ENCODE assay signal across 15 cellular contexts in the genomic region with DNA sequence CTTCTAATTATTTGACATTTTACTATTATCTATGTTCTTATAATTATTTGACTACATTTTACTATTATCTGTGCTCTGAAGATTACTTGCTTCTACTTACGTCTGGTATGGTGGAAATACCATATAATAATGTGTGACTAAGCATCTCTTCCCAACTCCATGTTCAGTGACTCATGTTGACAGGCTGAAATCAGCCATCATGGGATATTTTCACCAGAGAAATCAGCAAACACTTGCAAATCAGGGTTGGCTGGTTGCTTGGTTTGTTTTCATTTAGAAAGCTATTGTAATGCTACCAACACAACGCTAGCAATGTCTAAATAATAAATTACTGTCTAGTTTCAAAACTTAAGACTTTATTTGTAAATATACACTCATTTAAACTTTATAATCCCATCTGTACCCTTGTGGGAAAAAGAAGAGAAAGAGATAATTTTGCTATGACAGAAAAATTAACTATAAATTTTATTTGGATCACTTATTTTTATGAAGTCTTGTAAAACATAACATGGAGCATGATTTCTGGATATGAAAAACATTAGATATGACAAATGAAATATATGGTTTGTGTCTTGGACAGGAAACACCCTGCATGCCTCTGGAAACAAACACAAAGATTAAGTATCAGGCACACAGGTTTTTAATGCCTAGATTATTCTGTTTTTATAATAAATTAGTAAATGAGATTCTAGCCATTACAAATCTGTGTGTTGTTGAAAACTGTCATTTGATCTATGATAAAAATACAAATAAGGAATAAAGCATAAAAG.
DNase-seq lines count a peak whose midpoint lies in the region; ATAC-seq and TF ChIP-seq lines count a peak whose summit lies in the region.
"Had no signal": no experiment of that assay in that cellular context is flagged by ENCODE, and none has a peak within 500 bp of the region (broad histone marks: within the 10 kb centered on the region; RNA-seq: fewer than 3 reads in every experiment).

No MANE protein-coding gene starts in this region.

- no peaks in the 10 kb centered on the region for H3K36me3 ChIP-seq in GM23338 (ENCODE audit: insufficient read depth)
- H3K36me3 ChIP-seq: right atrium auricular region had no signal

- no peak overlapping the region for H3K4me3 ChIP-seq in GM23338
- H3K4me3 ChIP-seq: mucosa of descending colon, right atrium auricular region had no signal

- no peaks in the 10 kb centered on the region for H4K20me1 ChIP-seq in GM23338 (replicated peaks; ENCODE audit: insufficient read depth)

- no peaks in the 10 kb centered on the region for H3K27me3 Mint-ChIP-seq in GM23338 (ENCODE audit: insufficient read depth, low read depth, poor library complexity)
- H3K27me3 Mint-ChIP-seq: activated T-cell treated with anti-CD3 and anti-CD28 coated beads, Interleukin-2, amount 50 U/mL, for 24 hours had no signal

- no peak overlapping the region for H2AFZ ChIP-seq in GM23338

- H3K36me3 Mint-ChIP-seq in GM23338 (ENCODE audit: low read depth), result no peaks in the 10 kb centered on the region
- H3K36me3 Mint-ChIP-seq: CD14-positive monocyte, WTC11 had no signal

- H3K4me1 Mint-ChIP-seq in GM23338, result peaks cover 17% of the 10 kb centered on the region
- H3K4me1 Mint-ChIP-seq: CD14-positive monocyte had no signal

- no peaks in the 10 kb centered on the region for H3K9me2 ChIP-seq in GM23338 (ENCODE audit: insufficient read depth)

- H3K27ac Mint-ChIP-seq in GM23338, result no peak overlapping the region
- H3K27ac Mint-ChIP-seq: activated T-cell treated with anti-CD3 and anti-CD28 coated beads, Interleukin-2, amount 50 U/mL, for 24 hours; CD14-positive monocyte had no signal

- H3K27me3 ChIP-seq in GM23338 (ENCODE audit: insufficient read depth), result no peaks in the 10 kb centered on the region
- H3K27me3 ChIP-seq: right atrium auricular region had no signal

- H3K79me2 ChIP-seq in GM23338 (replicated peaks; ENCODE audit: insufficient read depth), result no peaks in the 10 kb centered on the region

- no peaks in the 10 kb centered on the region for H3F3A ChIP-seq in GM23338 (replicated peaks; ENCODE audit: low read depth)

- H3K4me2 ChIP-seq in GM23338, result no peak overlapping the region

- ATAC-seq in GM21529 (IDR thresholded peaks at IDR 0.05; ENCODE audit: unreplicated experiment), result no peak
- ATAC-seq in GM23338, result no peak
- ATAC-seq: mucosa of descending colon, WTC11 had no signal

- TF ChIP-seq CTCF in GM23338 (conservative IDR thresholded peaks at IDR 0.05; ENCODE audit: low read depth in 2 of 2) (no peak), GM10266 (IDR thresholded peaks at IDR 0.05; ENCODE audit: control insufficient read depth, insufficient read depth, low read depth, missing control alignments) (no peak)

- no peak overlapping the region for H3K27ac ChIP-seq in GM23338 (ENCODE audit: low read depth)
- H3K27ac ChIP-seq: right atrium auricular region had no signal

- no peaks in the 10 kb centered on the region; the same call in 1 of the 2 replicates for H3K4me1 ChIP-seq in GM23338 (ENCODE audit: insufficient read depth)
- H3K4me1 ChIP-seq: right atrium auricular region had no signal

- no peaks in the 10 kb centered on the region for H3K9me3 Mint-ChIP-seq in GM23338
- H3K9me3 Mint-ChIP-seq: activated T-cell treated with anti-CD3 and anti-CD28 coated beads, Interleukin-2, amount 50 U/mL, for 24 hours; WTC11 had no signal

- DNase-seq in EL (peak; percentile 76), NCI-H69 (lab: John Stamatoyannopoulos, UW) (peak; percentile 62), dedifferentiated amniotic fluid mesenchymal stem cell (ENCODE audit: extremely low spot score) (peak; percentile 40), myocyte (ENCODE audit: low read depth) (peak; percentile 53), COLO829 (ENCODE audit: low spot score) (no peak), GM23338 (ENCODE audit: low spot score) (no peak), GM10266 (ENCODE audit: extremely low spot score) (no peak)
- DNase-seq: activated T-cell treated with anti-CD3 and anti-CD28 coated beads, Interleukin-2, amount 50 U/mL, for 24 hours; anterior cingulate cortex; mucosa of descending colon; SIG-M5 had no signal

- H3K4me3 Mint-ChIP-seq in GM23338, result no peak overlapping the region
- H3K4me3 Mint-ChIP-seq: activated T-cell treated with anti-CD3 and anti-CD28 coated beads, Interleukin-2, amount 50 U/mL, for 24 hours; CD14-positive monocyte; WTC11 had no signal

TF ChIP-seq in GM23338, 12 proteins besides CTCF, POLR2A, EP300 and RAD21 (continues in another document):
- TF ChIP-seq ZNF331 (CRISPR knock-in tag; IDR thresholded peaks at IDR 0.05; ENCODE audit: low read depth) (no peak), STAT1 (IDR thresholded peaks at IDR 0.05; ENCODE audit: unreplicated experiment) (no peak), ZNF114 (CRISPR knock-in tag; IDR thresholded peaks at IDR 0.05) (no peak), POLR2AphosphoS5 (IDR thresholded peaks at IDR 0.05; ENCODE audit: low read depth) (no peak), EZH2phosphoT487 (IDR thresholded peaks at IDR 0.05; ENCODE audit: unreplicated experiment) (no peak), ZNF462 (CRISPR knock-in tag; IDR thresholded peaks at IDR 0.05) (no peak), JUNB (IDR thresholded peaks at IDR 0.05; ENCODE audit: unreplicated experiment) (no peak)
- TF ChIP-seq, protein P1, sequence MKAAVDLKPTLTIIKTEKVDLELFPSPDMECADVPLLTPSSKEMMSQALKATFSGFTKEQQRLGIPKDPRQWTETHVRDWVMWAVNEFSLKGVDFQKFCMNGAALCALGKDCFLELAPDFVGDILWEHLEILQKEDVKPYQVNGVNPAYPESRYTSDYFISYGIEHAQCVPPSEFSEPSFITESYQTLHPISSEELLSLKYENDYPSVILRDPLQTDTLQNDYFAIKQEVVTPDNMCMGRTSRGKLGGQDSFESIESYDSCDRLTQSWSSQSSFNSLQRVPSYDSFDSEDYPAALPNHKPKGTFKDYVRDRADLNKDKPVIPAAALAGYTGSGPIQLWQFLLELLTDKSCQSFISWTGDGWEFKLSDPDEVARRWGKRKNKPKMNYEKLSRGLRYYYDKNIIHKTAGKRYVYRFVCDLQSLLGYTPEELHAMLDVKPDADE (IDR thresholded peaks at IDR 0.05), result no peak

Comparison
In these comparisons a context has a peak if more than half of its experiments do, and no peak if none do; other contexts are left out.
1. DNase-seq: peak in EL (single experiment), NCI-H69 (single experiment), dedifferentiated amniotic fluid mesenchymal stem cell (single experiment) and myocyte (single experiment); none in COLO829 (single experiment), GM23338 (single experiment) and GM10266 (single experiment).